ENCODE assay signal across 8 cellular contexts in the genomic region with DNA sequence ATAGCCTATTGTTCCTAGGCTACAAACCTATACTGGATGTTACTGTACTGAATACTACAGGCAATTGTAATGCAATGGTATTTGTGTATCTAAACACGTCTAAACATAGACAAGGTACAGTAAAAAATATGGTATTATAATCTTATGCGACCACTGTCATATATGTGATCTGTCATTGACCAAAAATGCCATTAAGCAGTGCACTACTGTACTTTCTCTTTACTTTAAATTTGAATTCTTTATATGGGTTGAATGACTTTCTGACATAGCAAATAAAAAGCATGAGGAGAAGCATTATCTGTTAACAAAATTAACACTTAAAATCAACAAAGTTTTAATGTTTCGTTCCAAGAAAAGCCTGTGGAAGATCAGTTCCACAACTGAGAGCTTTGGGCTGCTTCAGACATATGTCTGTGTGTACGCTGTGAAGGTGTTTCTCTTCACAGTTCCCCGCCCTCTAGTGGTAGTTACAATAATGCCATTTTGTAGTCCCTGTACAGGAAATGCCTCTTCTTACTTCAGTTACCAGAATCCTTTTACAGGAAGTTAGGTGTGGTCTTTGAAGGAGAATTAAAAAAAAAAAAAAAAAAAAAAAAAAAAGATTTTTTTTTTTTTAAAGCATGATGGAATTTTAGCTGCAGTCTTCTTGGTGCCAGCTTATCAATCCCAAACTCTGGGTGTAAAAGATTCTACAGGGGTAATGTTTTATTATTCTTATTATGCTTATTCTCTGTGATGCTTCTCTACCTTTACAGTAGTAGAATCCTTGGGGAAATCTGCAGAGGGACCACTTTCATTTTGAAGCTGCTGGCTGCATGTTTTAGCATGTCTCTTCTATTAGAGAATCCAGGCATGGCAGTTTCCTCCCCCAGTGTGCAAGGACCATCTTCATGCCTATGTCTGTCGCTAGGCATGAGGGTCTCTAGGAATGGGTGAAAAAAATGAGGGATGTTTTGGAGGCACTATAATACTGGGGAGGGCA. TPM values are rescaled to one million over a fixed set of nuclear protein-coding genes. Genes with fewer than 3 reads are reported as not detected.
A peak's percentile ranks its signal among the peaks of the same experiment; 100 is the strongest.
DNase-seq lines count a peak whose midpoint lies in the region; ATAC-seq, FAIRE-seq and TF ChIP-seq lines count a peak whose summit lies in the region.

No MANE protein-coding gene starts in this region.

- TF ChIP-seq CTCF in 22Rv1 (IDR thresholded peaks at IDR 0.05) (peak; percentile 74), OCI-LY3 (IDR thresholded peaks at IDR 0.05; ENCODE audit: low read depth, low read length) (peak; percentile 67), K562 (IDR thresholded peaks at IDR 0.05 in 2 of 3, conservative IDR thresholded peaks at IDR 0.05 in 1 of 3; ENCODE audit: insufficient read depth in 2 of 3, low read depth in 1 of 3, low read length in 3 of 3) (peak; percentile 26 to 58 (median 47); a peak in 4 of 6 replicates), gastrocnemius medialis (IDR thresholded peaks at IDR 0.05 in 4 of 5, conservative IDR thresholded peaks at IDR 0.05 in 1 of 5) (peak; percentile 35 to 75 (median 55))

- no peak for TF ChIP-seq POLR2A in K562 (conservative IDR thresholded peaks at IDR 0.05)
- TF ChIP-seq POLR2A in gastrocnemius medialis (IDR thresholded peaks at IDR 0.05), result no peak

- H4K20me1 ChIP-seq in OCI-LY3 (ENCODE audit: insufficient read depth, low read length) (no peaks in the 10 kb centered on the region), K562 (replicated peaks; ENCODE audit: control insufficient read depth, insufficient read depth, low read length) (no peaks in the 10 kb centered on the region)

- ATAC-seq in K562 (peak; percentile 88), gastrocnemius medialis (peak; percentile 99)

- peak; percentile 15 to 39; a peak in 2 of 4 replicates for TF ChIP-seq RAD21 in K562 (CRISPR knock-in tag; conservative IDR thresholded peaks at IDR 0.05 in 1 of 2, IDR thresholded peaks at IDR 0.05 in 1 of 2)

- intact Hi-C loops in K562 (cut with micrococcal nuclease) (loop anchor here (1.0 to 2.0 kb wide), 2 partner anchors 54 to 301 kb away; a partner anchor contains a TSS), gastrocnemius medialis (cut with DNase I; ENCODE audit: low total_unique reads) (loop anchor here (1.0 kb wide), 1 partner anchor 54 kb away; a partner anchor contains a TSS)

- BruUV-seq in K562 (replicated peaks; lab: Mats Ljungman, UMichigan), result no TSS peak

- H2AFZ ChIP-seq in OCI-LY3 (ENCODE audit: low read depth, low read length) (no peak overlapping the region), K562 (ENCODE audit: low read depth, low read length) (no peak overlapping the region)

- H3K27me3 ChIP-seq in H7 (ENCODE audit: control insufficient read depth, insufficient read depth, low read length) (no peaks in the 10 kb centered on the region), OCI-LY3 (ENCODE audit: low read depth, low read length) (no peaks in the 10 kb centered on the region), K562 (ENCODE audit: control insufficient read depth in 2 of 2, insufficient read depth in 2 of 2, low read length in 2 of 2) (no peaks in the 10 kb centered on the region), gastrocnemius medialis (no peaks in the 10 kb centered on the region)

- no peaks in the 10 kb centered on the region for H3K36me3 ChIP-seq in H7 (replicated peaks; ENCODE audit: control insufficient read depth, insufficient read depth, low read length)
- no peaks in the 10 kb centered on the region for H3K36me3 ChIP-seq in OCI-LY3 (replicated peaks; ENCODE audit: low read depth, low read length)
- H3K36me3 ChIP-seq in K562 (ENCODE audit: control insufficient read depth, insufficient read depth, low read length), result no peaks in the 10 kb centered on the region
- H3K36me3 ChIP-seq in gastrocnemius medialis, result no peaks in the 10 kb centered on the region

- 4% methylated on average over 6 of the region's 6 CpGs for WGBS in K562 (ENCODE audit: insufficient coverage, low coverage, missing lambda C conversion rate)

- TF ChIP-seq EP300 in K562 (IDR thresholded peaks at IDR 0.05; ENCODE audit: low read length), result no peak

- POLR2A ChIA-PET in K562 (lab: Yijun Ruan, JAX), result no interaction called here

- H3K4me1 ChIP-seq in OCI-LY3 (ENCODE audit: low read length), result peaks cover 5% of the 10 kb centered on the region; the same call in 1 of the 2 replicates
- H3K4me1 ChIP-seq in K562 (replicated peaks in 1 of 2; ENCODE audit: control insufficient read depth in 2 of 2, insufficient read depth in 2 of 2, low read length in 2 of 2), result no peaks in the 10 kb centered on the region
- H3K4me1 ChIP-seq in gastrocnemius medialis, result peaks cover 0 to 5% of the 10 kb centered on the region in 2 donors

- no peaks in the 10 kb centered on the region for H3K79me2 ChIP-seq in OCI-LY3 (ENCODE audit: low read length)
- no peaks in the 10 kb centered on the region for H3K79me2 ChIP-seq in K562 (ENCODE audit: control insufficient read depth, insufficient read depth, low read length)

- in situ Hi-C loops in K562 (cut with MboI) (no loop called here), gastrocnemius medialis (cut with MboI; ENCODE audit: low sequenced_read_pairs in 4 of 4) (loop anchor here in 3 of 4 donors (10.0 to 25.0 kb wide), 2 partner anchors 59 to 306 kb away; a partner anchor contains a TSS)

- peak overlapping the region; percentile 56 for H3K4me2 ChIP-seq in OCI-LY3 (ENCODE audit: low read length)
- H3K4me2 ChIP-seq in K562 (ENCODE audit: insufficient read depth, low read length), result no peak overlapping the region

- peak; percentile 47 for DNase-seq in GF-D8 (lab: John Stamatoyannopoulos, UW)
- DNase-seq in H7, result peak; percentile 43
- peak; percentile 89 for DNase-seq in KG1 (lab: John Stamatoyannopoulos, UW)
- peak; percentile 21 to 55 (median 34) for DNase-seq in K562 (ENCODE audit: extremely low read depth in 1 of 4, low spot score in 3 of 4)
- peak; percentile 83 for DNase-seq in iPS DF 19.7 (ENCODE audit: low read depth, low spot score)
- DNase-seq in gastrocnemius medialis, result peak; percentile 13 to 29

- CTCF ChIA-PET in K562 (lab: Yijun Ruan, JAX; ENCODE audit: low intra/inter-chr PET ratio), result interaction anchor here (0.6 kb wide), 1 partner anchor 50 kb away, joined by 3 read pairs; no protein-coding TSS in a partner anchor

- no peak for FAIRE-seq in K562 (lab: Jason Lieb, UNC)

- H3K9ac ChIP-seq in OCI-LY3 (ENCODE audit: low read length), result no peak overlapping the region
- no peak overlapping the region for H3K9ac ChIP-seq in K562 (ENCODE audit: insufficient read depth in 1 of 2, low read depth in 2 of 2, low read length in 2 of 2)

- H3K4me3 ChIP-seq in H7 (ENCODE audit: insufficient read depth, low read depth, low read length) (no peak overlapping the region), OCI-LY3 (ENCODE audit: low read length) (peak overlapping the region; percentile 16; the same call in 1 of the 2 replicates), K562 (no peak overlapping the region), gastrocnemius medialis (no peak overlapping the region)

- no peaks in the 10 kb centered on the region for H3K9me3 ChIP-seq in OCI-LY3 (ENCODE audit: insufficient read depth, low read length)
- 0 out of 2 replicates have a peak, but pooled peaks cover 3% of the 10 kb centered on the region for H3K9me3 ChIP-seq in K562 (replicated peaks; ENCODE audit: control insufficient read depth, insufficient read depth, low read depth, low read length)
- no peaks in the 10 kb centered on the region for H3K9me3 ChIP-seq in gastrocnemius medialis

- H3K27ac ChIP-seq in 22Rv1 (no peak overlapping the region), OCI-LY3 (ENCODE audit: low read length) (no peak overlapping the region), K562 (ENCODE audit: extremely low read depth, low read depth, low read length) (no peak overlapping the region), gastrocnemius medialis (no peak overlapping the region)

- no peaks in the 10 kb centered on the region for H3K9me1 ChIP-seq in K562 (ENCODE audit: control insufficient read depth, insufficient read depth, low read length)

TF ChIP-seq in K562, 482 proteins besides CTCF, POLR2A, EP300 and RAD21 (continues in another document):
- TF ChIP-seq HCFC1 (IDR thresholded peaks at IDR 0.05; ENCODE audit: low read depth, low read length), result peak; percentile 43; the same call in 1 of the 2 replicates

RNA-seq across cellular contexts. Expression of a gene that starts 54.5 kb away (rescaled TPM):
- under 0.01 TPM in 1 of 2 replicates, not detected in the other for total RNA-seq in H7 (2014; rRNA removed; shearing (Covaris generic))
- 0.14 and 0.37 TPM in 2 replicates for total RNA-seq in K562 (2011; cell fraction: chromatin; rRNA removed; ENCODE audit: low replicate concordance)
- total RNA-seq in K562 (2011; cell fraction: nucleolus; rRNA removed), result 0.13 TPM in 1 of 2 replicates, not detected in the other
- 0.29 TPM in 1 of 2 replicates, not detected in the other for total RNA-seq in K562 (2011; cell fraction: nucleoplasm; rRNA removed)
- total RNA-seq in K562 (2014; rRNA removed), result 0.14 and 0.24 TPM in 2 replicates
- total RNA-seq in K562 (2014; rRNA removed; fragmentation: Illumina TruSeq; extraction: Trizol), result 0.57 and 0.62 TPM in 2 replicates
- 0.69 and 0.79 TPM in 2 replicates for total RNA-seq in K562 (2015; rRNA removed; fragmentation: Illumina TruSeq; extraction: Trizol)
- 0.27 and 0.29 TPM in 2 replicates for total RNA-seq in K562 (2021)
- polyA plus RNA-seq in K562 (2011; rRNA removed), result not detected in 2 replicates
- polyA plus RNA-seq in K562 (2011; cell fraction: cytosol; rRNA removed), result not detected in 2 replicates
- polyA plus RNA-seq in K562 (2011; cell fraction: nucleus; rRNA removed), result 0.01 TPM in 1 of 2 replicates, not detected in the other
- polyA plus RNA-seq in K562 (2012), result 0.35 and 0.57 TPM in 2 replicates
- 0.21 and 0.39 TPM in 2 replicates for polyA plus RNA-seq in K562 (2014; fragmentation: Illumina TruSeq; extraction: Trizol)
- under 1 TPM; 0.08 to 0.18 TPM for polyA plus RNA-seq in K562 (2014; fragmentation: Nextera tagmentation; extraction: Ambion mirVana)
- 0.16 and 0.34 TPM in 2 replicates for polyA plus RNA-seq in K562 (2014; rRNA removed)
- polyA minus RNA-seq in K562 (2011; rRNA and poly(A)+ RNA removed), result 0.07 TPM in 1 of 2 replicates, not detected in the other
- polyA minus RNA-seq in K562 (2011; cell fraction: cytosol; rRNA and poly(A)+ RNA removed), result not detected in 2 replicates
- polyA minus RNA-seq in K562 (2011; cell fraction: nucleus; rRNA and poly(A)+ RNA removed), result not detected in 2 replicates
- total RNA-seq in gastrocnemius medialis, result not detected

Comparison
In these comparisons a context has a peak if more than half of its experiments do, and no peak if none do; other contexts are left out.
1. DNase-seq: peak in every context shown above with its lines; median percentile 89 in KG1; 83 in iPS DF 19.7; 47 in GF-D8; 43 in H7; 34 in K562; 21 in gastrocnemius medialis.